ENCODE assay signal across 12 cellular contexts in the genomic region with DNA sequence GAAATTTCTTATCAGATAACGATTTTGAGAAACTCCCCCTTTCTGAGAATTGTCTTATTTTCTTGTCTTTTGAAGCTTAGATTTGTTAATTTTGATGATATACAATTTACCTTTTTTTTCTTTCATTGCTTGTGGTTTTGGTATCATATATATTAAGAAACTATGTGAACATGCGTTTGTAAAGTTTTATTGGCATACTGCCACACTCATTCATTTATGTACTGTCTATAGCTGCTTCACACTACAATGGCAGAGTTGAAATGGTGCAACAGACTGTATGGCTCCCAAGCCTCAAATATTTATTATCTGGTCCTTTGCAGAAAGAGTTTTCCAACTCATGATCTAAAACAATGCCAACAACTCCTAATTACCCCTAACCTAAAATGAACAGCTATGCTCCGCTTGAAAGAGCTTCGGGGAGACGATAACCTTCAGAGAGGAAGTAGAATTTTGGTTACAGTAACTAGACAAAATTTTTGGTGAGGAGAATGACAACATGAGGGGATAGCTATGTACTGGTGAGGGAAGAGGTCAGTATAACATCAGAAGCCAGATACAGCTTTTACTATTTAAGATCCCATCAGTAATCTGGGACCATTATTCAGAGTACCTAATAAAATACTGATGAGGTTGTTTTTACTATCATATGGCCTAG. TPM values are rescaled to one million over a fixed set of nuclear protein-coding genes. Genes with fewer than 3 reads are reported as not detected.
DNase-seq lines count a peak whose midpoint lies in the region; ATAC-seq lines count a peak whose summit lies in the region.
"Had no signal": no experiment of that assay in that cellular context is flagged by ENCODE, and none has a peak within 500 bp of the region (broad histone marks: within the 10 kb centered on the region; RNA-seq: fewer than 3 reads in every experiment).

No MANE protein-coding gene starts in this region.

- POLR2A ChIA-PET in naive thymus-derived CD4-positive, alpha-beta T cell (lab: Charles Lee), result interaction anchor here (1.2 to 1.4 kb wide), 2 partner anchors 16 to 19 kb away, joined by 4 to 8 read pairs; partner anchors contain the start of gene PPP3R1

- peak overlapping the region; percentile 59 for H3K4me3 ChIP-seq in CD4-positive, CD25-positive, alpha-beta regulatory T cell (ENCODE audit: low read depth, low read length)
- H3K4me3 ChIP-seq in naive thymus-derived CD4-positive, alpha-beta T cell (ENCODE audit: low read length), result no peak overlapping the region
- H3K4me3 ChIP-seq: adrenal gland had no signal

- peaks cover 53% of the 10 kb centered on the region for H3K4me1 ChIP-seq in CD4-positive, CD25-positive, alpha-beta regulatory T cell (ENCODE audit: control insufficient read depth, insufficient read depth, low read length, poor library complexity, severe bottlenecking)
- H3K4me1 ChIP-seq in naive thymus-derived CD4-positive, alpha-beta T cell (ENCODE audit: control insufficient read depth in 2 of 2, insufficient read depth in 2 of 2, low read length in 2 of 2), result peaks cover 53 to 54% of the 10 kb centered on the region in 2 donors

- DNase-seq in CD4-positive, CD25-positive, alpha-beta regulatory T cell, result no peak
- DNase-seq in activated T-helper 1 cell treated with anti-CD3 and anti-CD28 coated beads, Interleukin-12 subunit alpha, Interleukin-12 subunit beta, Interleukin-2, Interleukin-4 antibody, amounts not matched to agents 30 ng/mL and 10 ng/mL and 1 ng/mL, durations not matched to agents 14 hours and 24 hours and 36 hours (ENCODE audit: low spot score), result no peak
- peak in 3 of 9 donors; percentile 14 to 26 (median 18) for DNase-seq in naive thymus-derived CD4-positive, alpha-beta T cell
- DNase-seq in superior temporal gyrus (ENCODE audit: extremely low spot score) (no peak), germinal center (ENCODE audit: low spot score) (no peak), NCI-H82 treated with DMSO at 0.1 percent for 48 hours (lab: John Stamatoyannopoulos, UW; ENCODE audit: unreplicated experiment) (no peak)
- DNase-seq: activated CD4-positive, alpha-beta T cell treated with anti-CD3 and anti-CD28 coated beads, Interleukin-2, amount 50 U/mL, for 48 hours; adrenal gland; NCI-H187 treated with DMSO at 0.1 percent for 48 hours had no signal

- no peaks in the 10 kb centered on the region for H3K27me3 Mint-ChIP-seq in CD4-positive, CD25-positive, alpha-beta regulatory T cell
- H3K27me3 Mint-ChIP-seq in activated T-helper 1 cell treated with anti-CD3 and anti-CD28 coated beads, Interleukin-12 subunit alpha, Interleukin-12 subunit beta, Interleukin-2, Interleukin-4 antibody, amounts not matched to agents 30 ng/mL and 10 ng/mL and 1 ng/mL, durations not matched to agents 14 hours and 24 hours and 36 hours (ENCODE audit: insufficient read depth), result no peaks in the 10 kb centered on the region
- H3K27me3 Mint-ChIP-seq in naive thymus-derived CD4-positive, alpha-beta T cell, result no peaks in the 10 kb centered on the region

- H3K4me1 Mint-ChIP-seq in CD4-positive, CD25-positive, alpha-beta regulatory T cell, result peaks cover 56 to 91% (median 69%) of the 10 kb centered on the region in 4 donors
- H3K4me1 Mint-ChIP-seq in activated T-helper 1 cell treated with anti-CD3 and anti-CD28 coated beads, Interleukin-12 subunit alpha, Interleukin-12 subunit beta, Interleukin-2, Interleukin-4 antibody, amounts not matched to agents 30 ng/mL and 10 ng/mL and 1 ng/mL, durations not matched to agents 14 hours and 24 hours and 36 hours (ENCODE audit: low read depth), result peaks cover 59% of the 10 kb centered on the region
- peaks cover 50 to 90% (median 65%) of the 10 kb centered on the region in 7 donors for H3K4me1 Mint-ChIP-seq in naive thymus-derived CD4-positive, alpha-beta T cell

- H3K9me3 ChIP-seq in CD4-positive, CD25-positive, alpha-beta regulatory T cell (ENCODE audit: control insufficient read depth in 2 of 2, low read length in 2 of 2), result no peaks in the 10 kb centered on the region
- H3K9me3 ChIP-seq in naive thymus-derived CD4-positive, alpha-beta T cell (ENCODE audit: control insufficient read depth in 2 of 3, low read length in 3 of 3), result no peaks in the 10 kb centered on the region
- H3K9me3 ChIP-seq: adrenal gland had no signal

- no peaks in the 10 kb centered on the region for H3K27me3 ChIP-seq in CD4-positive, CD25-positive, alpha-beta regulatory T cell (ENCODE audit: control insufficient read depth, insufficient read depth, low read length)
- no peaks in the 10 kb centered on the region for H3K27me3 ChIP-seq in naive thymus-derived CD4-positive, alpha-beta T cell (ENCODE audit: control insufficient read depth in 2 of 2, insufficient read depth in 2 of 2, low read length in 2 of 2)
- H3K27me3 ChIP-seq: adrenal gland had no signal

- no peaks in the 10 kb centered on the region for H3K9me3 Mint-ChIP-seq in CD4-positive, CD25-positive, alpha-beta regulatory T cell
- H3K9me3 Mint-ChIP-seq in activated T-helper 1 cell treated with anti-CD3 and anti-CD28 coated beads, Interleukin-12 subunit alpha, Interleukin-12 subunit beta, Interleukin-2, Interleukin-4 antibody, amounts not matched to agents 30 ng/mL and 10 ng/mL and 1 ng/mL, durations not matched to agents 14 hours and 24 hours and 36 hours, result no peaks in the 10 kb centered on the region
- no peaks in the 10 kb centered on the region for H3K9me3 Mint-ChIP-seq in naive thymus-derived CD4-positive, alpha-beta T cell

- CTCF ChIA-PET in naive thymus-derived CD4-positive, alpha-beta T cell (lab: Charles Lee), result interaction anchor here (0.6 kb wide), 1 partner anchor 61 kb away, joined by 3 read pairs; no protein-coding TSS in a partner anchor

- peak overlapping the region in 3 of 4 donors; percentile 3 to 14 (median 11) for H3K4me3 Mint-ChIP-seq in CD4-positive, CD25-positive, alpha-beta regulatory T cell
- H3K4me3 Mint-ChIP-seq in activated T-helper 1 cell treated with anti-CD3 and anti-CD28 coated beads, Interleukin-12 subunit alpha, Interleukin-12 subunit beta, Interleukin-2, Interleukin-4 antibody, amounts not matched to agents 30 ng/mL and 10 ng/mL and 1 ng/mL, durations not matched to agents 14 hours and 24 hours and 36 hours, result no peak overlapping the region
- H3K4me3 Mint-ChIP-seq in naive thymus-derived CD4-positive, alpha-beta T cell, result peak overlapping the region in 9 of 10 donors; percentile 0 to 63 (median 14)

- ATAC-seq in CD4-positive, CD25-positive, alpha-beta regulatory T cell (ENCODE audit: low read depth in 2 of 2), result peak in 1 of 2 donors; percentile 45
- ATAC-seq in HG03432 (IDR thresholded peaks at IDR 0.05; ENCODE audit: unreplicated experiment) (peak; percentile 38), GM18907 (IDR thresholded peaks at IDR 0.05; ENCODE audit: unreplicated experiment) (no peak)
- peak; percentile 61 for ATAC-seq in naive thymus-derived CD4-positive, alpha-beta T cell
- ATAC-seq: sciatic nerve had no signal

- no peak overlapping the region for H3K27ac ChIP-seq in CD4-positive, CD25-positive, alpha-beta regulatory T cell (ENCODE audit: insufficient read depth, low read length, poor library complexity, severe bottlenecking)
- H3K27ac ChIP-seq in naive thymus-derived CD4-positive, alpha-beta T cell (ENCODE audit: low read depth, low read length), result peak overlapping the region; percentile 28

- peaks cover 14% of the 10 kb centered on the region for H3K36me3 Mint-ChIP-seq in CD4-positive, CD25-positive, alpha-beta regulatory T cell
- H3K36me3 Mint-ChIP-seq in activated T-helper 1 cell treated with anti-CD3 and anti-CD28 coated beads, Interleukin-12 subunit alpha, Interleukin-12 subunit beta, Interleukin-2, Interleukin-4 antibody, amounts not matched to agents 30 ng/mL and 10 ng/mL and 1 ng/mL, durations not matched to agents 14 hours and 24 hours and 36 hours (ENCODE audit: low read depth), result peaks cover 6% of the 10 kb centered on the region
- peaks cover 0 to 14% (median 7%) of the 10 kb centered on the region in 5 donors for H3K36me3 Mint-ChIP-seq in naive thymus-derived CD4-positive, alpha-beta T cell

- H3K36me3 ChIP-seq in CD4-positive, CD25-positive, alpha-beta regulatory T cell (ENCODE audit: control insufficient read depth, insufficient read depth, low read length), result peaks cover 3% of the 10 kb centered on the region
- no peaks in the 10 kb centered on the region for H3K36me3 ChIP-seq in naive thymus-derived CD4-positive, alpha-beta T cell (ENCODE audit: control insufficient read depth in 2 of 3, insufficient read depth in 3 of 3, low read length in 3 of 3)
- H3K36me3 ChIP-seq: adrenal gland had no signal

- H3K27ac Mint-ChIP-seq in CD4-positive, CD25-positive, alpha-beta regulatory T cell, result peak overlapping the region in 2 of 3 donors; percentile 0 to 72
- peak overlapping the region; percentile 35 for H3K27ac Mint-ChIP-seq in activated T-helper 1 cell treated with anti-CD3 and anti-CD28 coated beads, Interleukin-12 subunit alpha, Interleukin-12 subunit beta, Interleukin-2, Interleukin-4 antibody, amounts not matched to agents 30 ng/mL and 10 ng/mL and 1 ng/mL, durations not matched to agents 14 hours and 24 hours and 36 hours
- peak overlapping the region in 8 of 9 donors; percentile 1 to 22 (median 7) for H3K27ac Mint-ChIP-seq in naive thymus-derived CD4-positive, alpha-beta T cell

- intact Hi-C loops in activated T-helper 1 cell treated with anti-CD3 and anti-CD28 coated beads, Interleukin-12 subunit alpha, Interleukin-12 subunit beta, Interleukin-2, Interleukin-4 antibody, amounts not matched to agents 30 ng/mL and 10 ng/mL and 1 ng/mL, durations not matched to agents 14 hours and 24 hours and 36 hours (cut with micrococcal nuclease), result no loop called here
- intact Hi-C loops in naive thymus-derived CD4-positive, alpha-beta T cell (cut with micrococcal nuclease), result loop anchor here in 1 of 2 donors (1.0 kb wide), 2 partner anchors 9 to 15 kb away; no protein-coding TSS in a partner anchor

RNA-seq across cellular contexts. Expression of gene PPP3R1, which starts 16.1 kb away (rescaled TPM):
- 68.2 TPM for total RNA-seq in CD4-positive, CD25-positive, alpha-beta regulatory T cell
- polyA plus RNA-seq in CD4-positive, CD25-positive, alpha-beta regulatory T cell, result 1 to 10 TPM; 2.8 to 5.5 (median 3.9) TPM
- total RNA-seq in activated T-helper 1 cell treated with anti-CD3 and anti-CD28 coated beads, Interleukin-12 subunit alpha, Interleukin-12 subunit beta, Interleukin-2, Interleukin-4 antibody, amounts not matched to agents 30 ng/mL and 10 ng/mL and 1 ng/mL, durations not matched to agents 14 hours and 24 hours and 36 hours, result 84.2 and 85.9 TPM in 2 replicates
- total RNA-seq in naive thymus-derived CD4-positive, alpha-beta T cell, result 10 to 100 TPM; 54.1 to 78.2 (median 70.0) TPM
- polyA plus RNA-seq in naive thymus-derived CD4-positive, alpha-beta T cell, result 1 to 10 TPM; 2.6 to 7.2 TPM
